Comparison of ENCODE assay signal across 2 cellular contexts in the genomic region with DNA sequence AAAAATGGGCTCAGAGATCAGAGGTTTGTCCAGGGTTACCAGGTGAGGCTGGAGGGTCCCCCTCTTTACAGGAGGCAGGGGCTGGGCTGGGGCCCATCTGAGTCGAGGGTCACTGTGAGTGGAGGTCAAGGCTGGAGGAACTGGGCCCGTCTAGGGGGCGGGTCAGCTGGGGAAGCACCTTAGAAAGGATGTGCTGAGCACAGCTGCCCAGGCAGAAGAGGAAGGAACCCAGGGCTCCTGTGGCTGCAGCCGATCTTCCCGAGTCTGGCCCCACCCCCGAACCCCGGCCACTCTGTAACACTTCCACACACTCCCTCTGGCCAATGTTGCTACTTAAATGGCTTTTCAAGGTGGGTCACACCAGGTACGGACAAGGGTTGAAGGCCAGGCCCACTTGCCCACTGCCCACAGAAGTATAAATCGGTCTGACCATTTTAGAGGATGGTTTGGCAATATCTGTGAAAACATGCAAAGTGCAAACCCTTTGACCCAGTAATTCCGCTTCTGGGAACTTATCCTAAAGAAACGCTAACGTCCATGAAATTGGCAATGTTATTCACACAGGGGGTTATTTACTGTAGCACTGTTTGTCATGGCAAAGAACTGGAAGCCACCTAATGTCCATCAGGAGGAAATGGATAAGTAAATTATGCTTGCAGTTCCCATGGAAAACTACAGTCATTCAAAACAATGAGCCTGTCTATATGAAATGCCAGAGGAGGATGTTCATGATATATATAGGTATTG.
A peak's percentile ranks its signal among the peaks of the same experiment; 100 is the strongest.
TF ChIP-seq lines count a peak whose summit lies in the region.

No MANE protein-coding gene starts in this region.

TF ChIP-seq in endothelial cell of umbilical vein, 7 proteins besides CTCF, POLR2A, EP300 and RAD21:
- TF ChIP-seq FOS (IDR thresholded peaks at IDR 0.05; ENCODE audit: borderline replicate concordance, insufficient read depth, low read length) (no peak), POLR2AphosphoS5 (IDR thresholded peaks at IDR 0.05; ENCODE audit: insufficient read depth, low read depth, low read length) (no peak), GATA2 (IDR thresholded peaks at IDR 0.05; ENCODE audit: insufficient read depth, insufficient read length, low read depth, low read length) (no peak), MYC (IDR thresholded peaks at IDR 0.05; ENCODE audit: low read depth, low read length) (no peak), EZH2 (IDR thresholded peaks at IDR 0.05; ENCODE audit: borderline replicate concordance, low read depth, low read length, severe bottlenecking) (no peak), JUN (IDR thresholded peaks at IDR 0.05; ENCODE audit: borderline replicate concordance, insufficient read depth, insufficient read length, low read depth) (peak; percentile 67)
- TF ChIP-seq, protein P1, sequence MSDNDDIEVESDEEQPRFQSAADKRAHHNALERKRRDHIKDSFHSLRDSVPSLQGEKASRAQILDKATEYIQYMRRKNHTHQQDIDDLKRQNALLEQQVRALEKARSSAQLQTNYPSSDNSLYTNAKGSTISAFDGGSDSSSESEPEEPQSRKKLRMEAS (IDR thresholded peaks at IDR 0.05; ENCODE audit: insufficient read depth, insufficient read length) = no peak

TF ChIP-seq in SK-N-SH, 30 proteins besides CTCF, POLR2A, EP300 and RAD21:
- TF ChIP-seq, protein P2, sequence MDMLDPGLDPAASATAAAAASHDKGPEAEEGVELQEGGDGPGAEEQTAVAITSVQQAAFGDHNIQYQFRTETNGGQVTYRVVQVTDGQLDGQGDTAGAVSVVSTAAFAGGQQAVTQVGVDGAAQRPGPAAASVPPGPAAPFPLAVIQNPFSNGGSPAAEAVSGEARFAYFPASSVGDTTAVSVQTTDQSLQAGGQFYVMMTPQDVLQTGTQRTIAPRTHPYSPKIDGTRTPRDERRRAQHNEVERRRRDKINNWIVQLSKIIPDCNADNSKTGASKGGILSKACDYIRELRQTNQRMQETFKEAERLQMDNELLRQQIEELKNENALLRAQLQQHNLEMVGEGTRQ (IDR thresholded peaks at IDR 0.05; ENCODE audit: borderline replicate concordance, low read depth, low read length) = no peak
- TF ChIP-seq RXRA (IDR thresholded peaks at IDR 0.05; ENCODE audit: borderline replicate concordance, low read depth) = no peak
- TF ChIP-seq EZH2phosphoT487 (IDR thresholded peaks at IDR 0.05; ENCODE audit: borderline replicate concordance, low read depth) = no peak
- TF ChIP-seq, protein P3, sequence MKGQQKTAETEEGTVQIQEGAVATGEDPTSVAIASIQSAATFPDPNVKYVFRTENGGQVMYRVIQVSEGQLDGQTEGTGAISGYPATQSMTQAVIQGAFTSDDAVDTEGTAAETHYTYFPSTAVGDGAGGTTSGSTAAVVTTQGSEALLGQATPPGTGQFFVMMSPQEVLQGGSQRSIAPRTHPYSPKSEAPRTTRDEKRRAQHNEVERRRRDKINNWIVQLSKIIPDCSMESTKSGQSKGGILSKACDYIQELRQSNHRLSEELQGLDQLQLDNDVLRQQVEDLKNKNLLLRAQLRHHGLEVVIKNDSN (IDR thresholded peaks at IDR 0.05; ENCODE audit: borderline replicate concordance, low read depth) = no peak
- no peak for TF ChIP-seq JUND (IDR thresholded peaks at IDR 0.05)
- TF ChIP-seq GATA2 (CRISPR knock-in tag; IDR thresholded peaks at IDR 0.05) = no peak
- no peak for TF ChIP-seq ELF1 (IDR thresholded peaks at IDR 0.05)
- no peak for TF ChIP-seq TAF1 (IDR thresholded peaks at IDR 0.05; ENCODE audit: borderline replicate concordance, low read depth, low read length)
- no peak for TF ChIP-seq TEAD4 (IDR thresholded peaks at IDR 0.05; ENCODE audit: borderline replicate concordance, insufficient read depth)
- TF ChIP-seq SMC3 (IDR thresholded peaks at IDR 0.05; ENCODE audit: low read depth, low read length) = no peak
